In the genomic region with DNA sequence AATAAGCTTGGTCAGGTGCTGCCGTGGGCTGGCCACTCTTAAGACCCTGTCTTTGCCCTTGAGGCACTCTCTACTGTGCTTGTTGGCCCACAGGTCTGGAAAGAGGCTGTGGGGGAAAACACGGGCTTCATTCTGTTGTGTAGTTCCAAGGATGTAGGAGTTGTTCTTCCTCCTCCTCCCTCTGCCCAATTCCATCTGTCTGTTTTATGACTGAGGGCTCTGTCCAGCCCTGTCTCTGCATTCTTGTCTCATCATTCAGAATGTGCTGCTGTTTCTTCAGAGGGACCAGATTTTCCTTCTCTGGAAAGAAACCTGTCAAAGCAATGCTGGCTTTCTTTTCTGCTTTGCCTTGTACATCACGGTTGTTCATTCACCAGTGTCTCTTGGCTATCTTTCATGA, we compare ENCODE assay signal across 18 cellular contexts.
DNase-seq lines count a peak whose midpoint lies in the region; TF ChIP-seq lines count a peak whose summit lies in the region.
"Had no signal": no experiment of that assay in that cellular context is flagged by ENCODE, and none has a peak within 500 bp of the region (broad histone marks: within the 10 kb centered on the region; RNA-seq: fewer than 3 reads in every experiment).

No MANE protein-coding gene starts in this region.

- WGBS in GM23248 (ENCODE audit: low coverage in 1 of 2, low lambda C conversion rate in 2 of 2, missing lambda C conversion rate in 2 of 2), 2 experiments = 37 to 40% methylated on average over 3 of the region's 3 CpGs
- WGBS in smooth muscle cell (ENCODE audit: low lambda C conversion rate) = 85% methylated on average over 3 of the region's 3 CpGs

- H3K4me3 ChIP-seq in GM23248 (no peak overlapping the region), uterus (no peak overlapping the region), smooth muscle cell (no peak overlapping the region)
- H3K4me3 ChIP-seq: MG63, SK-N-MC had no signal

- CTCF ChIA-PET in activated naive CD4-positive, alpha-beta T cell treated with anti-CD3 and anti-CD28 coated beads, Interleukin-2, amount 10 ng/mL, durations not matched to agents 7 days and 5 days (lab: Charles Lee) = interaction anchor here (0.5 to 0.9 kb wide), 2 partner anchors 9 to 164 kb away, joined by 3 read pairs; no protein-coding TSS in a partner anchor

- peaks cover 17% of the 10 kb centered on the region; the same call in 1 of the 2 replicates for H3K4me1 ChIP-seq in GM23248 (ENCODE audit: insufficient read depth)
- no peaks in the 10 kb centered on the region for H3K4me1 ChIP-seq in uterus
- no peaks in the 10 kb centered on the region for H3K4me1 ChIP-seq in smooth muscle cell (ENCODE audit: low read depth)

- intact Hi-C loops in uterus (cut with DNase I; ENCODE audit: low total_unique reads) = no loop called here

- H3K27ac ChIP-seq in GM23248 (no peak overlapping the region), uterus (peak overlapping the region; percentile 13 to 25), substantia nigra (ENCODE audit: low read depth, low read length, poor library complexity, severe bottlenecking) (no peak overlapping the region), smooth muscle cell (ENCODE audit: low read depth) (no peak overlapping the region)
- H3K27ac ChIP-seq: C4-2B, SK-N-MC had no signal

- no peak for TF ChIP-seq POLR2A in uterus (IDR thresholded peaks at IDR 0.05)

- no peak overlapping the region for H3K9ac ChIP-seq in GM23248
- no peak overlapping the region for H3K9ac ChIP-seq in smooth muscle cell (ENCODE audit: low read depth)

- peak; percentile 23 for DNase-seq in GM23248
- no peak for DNase-seq in glutamatergic neuron
- DNase-seq in uterus = no peak
- DNase-seq in substantia nigra (lab: John Stamatoyannopoulos, UW) = no peak
- no peak for DNase-seq in activated naive CD4-positive, alpha-beta T cell treated with anti-CD3 and anti-CD28 coated beads, Interleukin-2, amount 10 ng/mL, durations not matched to agents 7 days and 5 days
- no peak for DNase-seq in cerebellar cortex (ENCODE audit: low spot score)
- no peak for DNase-seq in smooth muscle cell (lab: John Stamatoyannopoulos, UW; ENCODE audit: unreplicated experiment)
- DNase-seq: AML-193, H9, Kasumi-1, MG63, NCI-H1092 treated with DMSO at 0.1 percent for 48 hours, NCI-H82, OCI-M1, SHP77 had no signal

- H4K20me1 ChIP-seq in GM23248 (ENCODE audit: insufficient read depth) (no peaks in the 10 kb centered on the region), smooth muscle cell (ENCODE audit: low read depth) (peaks cover 43% of the 10 kb centered on the region)

- H3K9me2 ChIP-seq in GM23248 (ENCODE audit: insufficient read depth) = no peaks in the 10 kb centered on the region

- H3K27me3 Mint-ChIP-seq in brain = peaks cover 3% of the 10 kb centered on the region
- H3K27me3 Mint-ChIP-seq in glutamatergic neuron (ENCODE audit: unreplicated experiment) = peaks cover 49% of the 10 kb centered on the region
- peaks cover 52% of the 10 kb centered on the region for H3K27me3 Mint-ChIP-seq in activated naive CD4-positive, alpha-beta T cell treated with anti-CD3 and anti-CD28 coated beads, Interleukin-2, amount 10 ng/mL, durations not matched to agents 7 days and 5 days

- peaks cover 100% of the 10 kb centered on the region for H3K36me3 Mint-ChIP-seq in brain
- peaks cover 32% of the 10 kb centered on the region for H3K36me3 Mint-ChIP-seq in glutamatergic neuron (ENCODE audit: unreplicated experiment)
- H3K36me3 Mint-ChIP-seq in activated naive CD4-positive, alpha-beta T cell treated with anti-CD3 and anti-CD28 coated beads, Interleukin-2, amount 10 ng/mL, durations not matched to agents 7 days and 5 days = no peaks in the 10 kb centered on the region

- H3K9me3 Mint-ChIP-seq in brain (peaks cover 6 to 37% (median 20%) of the 10 kb centered on the region in 5 experiments), glutamatergic neuron (ENCODE audit: unreplicated experiment) (peaks cover 62% of the 10 kb centered on the region)
- H3K9me3 Mint-ChIP-seq in activated naive CD4-positive, alpha-beta T cell treated with anti-CD3 and anti-CD28 coated beads, Interleukin-2, amount 10 ng/mL, durations not matched to agents 7 days and 5 days = no peaks in the 10 kb centered on the region

- peaks cover 53% of the 10 kb centered on the region for H3K4me1 Mint-ChIP-seq in brain
- H3K4me1 Mint-ChIP-seq in glutamatergic neuron (ENCODE audit: low read depth, unreplicated experiment) = peaks cover 52% of the 10 kb centered on the region
- H3K4me1 Mint-ChIP-seq in activated naive CD4-positive, alpha-beta T cell treated with anti-CD3 and anti-CD28 coated beads, Interleukin-2, amount 10 ng/mL, durations not matched to agents 7 days and 5 days = peaks cover 5% of the 10 kb centered on the region
- H3K4me1 Mint-ChIP-seq: H9 had no signal

- H3K36me3 ChIP-seq in GM23248 (ENCODE audit: low read depth) (peaks cover 77% of the 10 kb centered on the region), uterus (no peaks in the 10 kb centered on the region), smooth muscle cell (ENCODE audit: low read depth) (no peaks in the 10 kb centered on the region)

- H2AFZ ChIP-seq in GM23248 (no peak overlapping the region), smooth muscle cell (ENCODE audit: low read depth) (no peak overlapping the region)

- TF ChIP-seq CTCF in brain (conservative IDR thresholded peaks at IDR 0.05) (no peak), glutamatergic neuron (IDR thresholded peaks at IDR 0.05; ENCODE audit: partially characterized antibody, unreplicated experiment) (no peak), uterus (IDR thresholded peaks at IDR 0.05) (peak in 1 of 4 experiments; percentile 0), smooth muscle cell (IDR thresholded peaks at IDR 0.05; ENCODE audit: borderline replicate concordance, insufficient read depth, poor library complexity, severe bottlenecking) (no peak)

- H3K9me3 ChIP-seq in GM23248 (ENCODE audit: low read depth) (no peaks in the 10 kb centered on the region), uterus (no peaks in the 10 kb centered on the region), smooth muscle cell (replicated peaks; ENCODE audit: low read depth) (no peaks in the 10 kb centered on the region)
- H3K9me3 ChIP-seq: MG63 had no signal

- no peaks in the 10 kb centered on the region for H3K27me3 ChIP-seq in GM23248 (replicated peaks; ENCODE audit: insufficient read depth)
- no peaks in the 10 kb centered on the region for H3K27me3 ChIP-seq in uterus
- H3K27me3 ChIP-seq in smooth muscle cell (ENCODE audit: low read depth) = no peaks in the 10 kb centered on the region
- H3K27me3 ChIP-seq: MG63 had no signal

- H3K27ac Mint-ChIP-seq in brain = peak overlapping the region in 3 of 5 experiments; percentile 17 to 74 (median 63)
- no peak overlapping the region for H3K27ac Mint-ChIP-seq in glutamatergic neuron (ENCODE audit: unreplicated experiment)
- no peak overlapping the region for H3K27ac Mint-ChIP-seq in activated naive CD4-positive, alpha-beta T cell treated with anti-CD3 and anti-CD28 coated beads, Interleukin-2, amount 10 ng/mL, durations not matched to agents 7 days and 5 days
- H3K27ac Mint-ChIP-seq: H9 had no signal

- in situ Hi-C loops in GM23248 (cut with MboI) = no loop called here

- H3K4me3 Mint-ChIP-seq in brain (no peak overlapping the region), glutamatergic neuron (ENCODE audit: unreplicated experiment) (peak overlapping the region; percentile 22)
- no peak overlapping the region for H3K4me3 Mint-ChIP-seq in activated naive CD4-positive, alpha-beta T cell treated with anti-CD3 and anti-CD28 coated beads, Interleukin-2, amount 10 ng/mL, durations not matched to agents 7 days and 5 days
- H3K4me3 Mint-ChIP-seq: H9 had no signal

- H3K4me2 ChIP-seq in GM23248 (ENCODE audit: unreplicated experiment) (no peak overlapping the region), smooth muscle cell (no peak overlapping the region)

- H3F3A ChIP-seq in GM23248 (ENCODE audit: insufficient read depth) = peaks cover 33% of the 10 kb centered on the region
- peaks cover 5% of the 10 kb centered on the region for H3F3A ChIP-seq in smooth muscle cell (ENCODE audit: low read depth)

- peaks cover 90% of the 10 kb centered on the region for H3K79me2 ChIP-seq in GM23248 (ENCODE audit: insufficient read depth)
- H3K79me2 ChIP-seq in smooth muscle cell (ENCODE audit: low read depth) = peaks cover 14% of the 10 kb centered on the region

Comparison
In these comparisons a context has a peak if more than half of its experiments do, and no peak if none do; other contexts are left out.
1. H3K27ac ChIP-seq: peak in uterus (2 of 2); none in GM23248 (single experiment), substantia nigra (single experiment) and smooth muscle cell (single experiment).
2. H3K27ac Mint-ChIP-seq: peak in brain (3 of 5); none in glutamatergic neuron (single experiment) and activated naive CD4-positive, alpha-beta T cell treated with anti-CD3 and anti-CD28 coated beads, Interleukin-2, amount 10 ng/mL, durations not matched to agents 7 days and 5 days (single experiment).